Comparison of ENCODE assay signal across 9 cellular contexts in genomic region chr22:41286639-41287091, GRCh38. TPM values are rescaled to one million over a fixed set of nuclear protein-coding genes. Genes with fewer than 3 reads are reported as not detected.
DNase-seq lines count a peak whose midpoint lies in the region; ATAC-seq and TF ChIP-seq lines count a peak whose summit lies in the region.
"Had no signal": no experiment of that assay in that cellular context is flagged by ENCODE, and none has a peak within 500 bp of the region (broad histone marks: within the 10 kb centered on the region; RNA-seq: fewer than 3 reads in every experiment).

No MANE protein-coding gene starts in this region.

- H3K36me3 ChIP-seq in SU-DHL-6 (ENCODE audit: low read length) = no peaks in the 10 kb centered on the region

- H3K4me3 Mint-ChIP-seq in stimulated activated effector memory CD8-positive, alpha-beta T cell treated with anti-CD3 and anti-CD28 coated beads, Interleukin-12 subunit alpha, Interleukin-12 subunit beta, amount 100 ng/mL, for 72 hours = peak overlapping the region; percentile 80

- ATAC-seq in GM19025 (IDR thresholded peaks at IDR 0.05; ENCODE audit: low read depth, unreplicated experiment) = peak; percentile 4
- ATAC-seq in HG03354 (IDR thresholded peaks at IDR 0.05; ENCODE audit: poor library complexity, severe bottlenecking, unreplicated experiment) = peak; percentile 25
- peak; percentile 11 for ATAC-seq in left colon
- ATAC-seq in stimulated activated effector memory CD8-positive, alpha-beta T cell treated with anti-CD3 and anti-CD28 coated beads, Interleukin-12 subunit alpha, Interleukin-12 subunit beta, amount 100 ng/mL, for 72 hours = peak; percentile 46

- peak overlapping the region; percentile 80 for H3K27ac ChIP-seq in SU-DHL-6 (ENCODE audit: low read depth, low read length)

- TF ChIP-seq CTCF in SU-DHL-6 (IDR thresholded peaks at IDR 0.05; ENCODE audit: insufficient read depth, low read length, poor library complexity, severe bottlenecking) (no peak), astrocyte of the cerebellum (IDR thresholded peaks at IDR 0.05; ENCODE audit: low read depth, low read length, missing control alignments) (no peak)

- no peaks in the 10 kb centered on the region for H3K9me3 Mint-ChIP-seq in stimulated activated effector memory CD8-positive, alpha-beta T cell treated with anti-CD3 and anti-CD28 coated beads, Interleukin-12 subunit alpha, Interleukin-12 subunit beta, amount 100 ng/mL, for 72 hours

- H2AFZ ChIP-seq in SU-DHL-6 (ENCODE audit: low read depth, low read length, severe bottlenecking) = peak overlapping the region; percentile 64

- intact Hi-C loops in left colon (cut with DNase I, micrococcal nuclease) = no loop called here

- H3K27ac Mint-ChIP-seq in stimulated activated effector memory CD8-positive, alpha-beta T cell treated with anti-CD3 and anti-CD28 coated beads, Interleukin-12 subunit alpha, Interleukin-12 subunit beta, amount 100 ng/mL, for 72 hours = peak overlapping the region; percentile 90

- H3K9ac ChIP-seq in SU-DHL-6 (ENCODE audit: low read length) = peak overlapping the region; percentile 66

- H3K4me2 ChIP-seq in SU-DHL-6 (ENCODE audit: low read depth, low read length, poor library complexity, severe bottlenecking) = peak overlapping the region; percentile 89

- H3F3A ChIP-seq in SU-DHL-6 (ENCODE audit: insufficient read depth) = 0 out of 2 replicates have a peak, but pooled peaks cover 4% of the 10 kb centered on the region

- DNase-seq in Ammon's horn (ENCODE audit: low spot score) = peak; percentile 54
- no peak for DNase-seq in astrocyte of the cerebellum (ENCODE audit: low read depth)
- peak in 1 of 2 donors; percentile 63 for DNase-seq in left colon
- DNase-seq in stimulated activated effector memory CD8-positive, alpha-beta T cell treated with anti-CD3 and anti-CD28 coated beads, Interleukin-12 subunit alpha, Interleukin-12 subunit beta, amount 100 ng/mL, for 72 hours (ENCODE audit: low spot score in 2 of 2) = peak in 1 of 2 donors; percentile 79
- DNase-seq in NCI-H128 (lab: John Stamatoyannopoulos, UW; ENCODE audit: unreplicated experiment) = no peak

- peak overlapping the region; percentile 72 for H3K4me3 ChIP-seq in SU-DHL-6 (ENCODE audit: insufficient read depth, low read length, poor library complexity, severe bottlenecking)
- H3K4me3 ChIP-seq in astrocyte of the cerebellum (ENCODE audit: low read depth, low read length) = peak overlapping the region; percentile 91

- no peaks in the 10 kb centered on the region for H3K27me3 ChIP-seq in SU-DHL-6 (ENCODE audit: low read length)

- no peaks in the 10 kb centered on the region for H3K9me3 ChIP-seq in SU-DHL-6 (ENCODE audit: insufficient read depth, low read length)

- no peaks in the 10 kb centered on the region for H3K9me2 ChIP-seq in SU-DHL-6 (replicated peaks; ENCODE audit: insufficient read depth, low read length)

- no peaks in the 10 kb centered on the region; the same call in 1 of the 2 replicates for H4K20me1 ChIP-seq in SU-DHL-6 (ENCODE audit: low read depth, low read length)

- peaks cover 35% of the 10 kb centered on the region for H3K79me2 ChIP-seq in SU-DHL-6 (ENCODE audit: insufficient read depth, low read length)

- H3K36me3 Mint-ChIP-seq in stimulated activated effector memory CD8-positive, alpha-beta T cell treated with anti-CD3 and anti-CD28 coated beads, Interleukin-12 subunit alpha, Interleukin-12 subunit beta, amount 100 ng/mL, for 72 hours = peaks cover 49% of the 10 kb centered on the region

- H3K4me1 Mint-ChIP-seq in stimulated activated effector memory CD8-positive, alpha-beta T cell treated with anti-CD3 and anti-CD28 coated beads, Interleukin-12 subunit alpha, Interleukin-12 subunit beta, amount 100 ng/mL, for 72 hours = peaks cover 28% of the 10 kb centered on the region

- in situ Hi-C loops in astrocyte of the cerebellum (cut with HindIII; ENCODE audit: low sequenced_read_pairs) = no loop called here

RNA-seq across cellular contexts. Expression of gene RANGAP1, which starts 0.7 kb away (rescaled TPM):
- total RNA-seq in left colon = 10 to 100 TPM; 28.4 to 35.1 TPM

RNA-seq across cellular contexts. Expression of gene ZC3H7B, which starts 14.7 kb away (rescaled TPM):
- total RNA-seq in left colon = 10 to 100 TPM; 35.3 to 38.8 TPM

RNA-seq across cellular contexts. Expression of gene CHADL, which starts 45.9 kb away (rescaled TPM):
- 1 to 10 TPM in 1 of 2 donors, under 1 TPM in 1; 0.61 to 2.6 TPM for total RNA-seq in left colon
- total RNA-seq: HT1080 had no signal
